ENCODE assay signal across 8 cellular contexts in the genomic region with DNA sequence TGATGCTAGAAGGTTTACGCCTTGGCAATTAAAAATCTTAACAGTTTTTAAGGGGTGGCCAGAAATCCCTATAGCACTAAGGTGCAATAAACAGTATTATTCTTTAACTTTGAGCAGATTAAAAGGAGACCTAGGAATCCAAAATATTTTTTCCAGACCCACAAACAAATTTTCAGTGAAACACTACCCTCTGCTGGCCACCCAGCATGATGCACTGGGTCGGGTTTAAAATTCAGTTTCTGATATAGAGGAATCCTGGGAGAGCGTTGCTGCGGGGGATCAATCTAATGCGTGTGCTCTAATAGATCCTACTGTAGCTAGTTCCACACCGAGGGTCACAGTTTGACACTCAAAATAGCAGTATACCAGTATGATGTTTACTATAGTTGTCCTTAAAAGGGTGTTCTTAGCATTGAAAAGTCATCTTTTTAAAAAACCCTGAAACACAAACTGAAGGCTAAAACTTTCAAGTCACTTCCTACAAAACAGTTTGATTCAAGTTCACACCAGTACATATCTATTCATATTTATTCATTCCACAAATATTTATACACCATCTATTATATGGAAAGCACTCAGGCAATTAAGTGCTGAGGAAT. TPM values are rescaled to one million over a fixed set of nuclear protein-coding genes. Genes with fewer than 3 reads are reported as not detected.
A peak's percentile ranks its signal among the peaks of the same experiment; 100 is the strongest.
DNase-seq lines count a peak whose midpoint lies in the region; ATAC-seq and TF ChIP-seq lines count a peak whose summit lies in the region.

No MANE protein-coding gene starts in this region.

- DNase-seq in AG04450 (ENCODE audit: low read depth, low spot score) (no peak), PC-9 (peak in 1 of 2 experiments; percentile 37), anterior cingulate cortex (lab: John Stamatoyannopoulos, UW) (peak in 44 of 58 donors; percentile 1 to 67 (median 16)), left ventricle myocardium inferior (no peak), retina (peak; percentile 75)

- no peaks in the 10 kb centered on the region for H4K20me1 ChIP-seq in PC-9 (ENCODE audit: insufficient read depth)

- H3K9me3 ChIP-seq in AG04450 (ENCODE audit: control insufficient read depth, insufficient read depth, low read length) (no peaks in the 10 kb centered on the region), PC-9 (ENCODE audit: insufficient read depth, low read depth) (no peaks in the 10 kb centered on the region), left ventricle myocardium inferior (replicated peaks) (no peaks in the 10 kb centered on the region)

- H3K4me3 ChIP-seq in AG04450 (ENCODE audit: low read depth, low read length) (no peak overlapping the region), PC-9 (no peak overlapping the region), left ventricle myocardium inferior (no peak overlapping the region)

- no peaks in the 10 kb centered on the region for H3K79me2 ChIP-seq in PC-9 (ENCODE audit: low read depth)

- H3K4me2 ChIP-seq in PC-9 = no peak overlapping the region

- TF ChIP-seq CTCF in AG04450 (IDR thresholded peaks at IDR 0.05; ENCODE audit: low read depth, low read length) (peak; percentile 83), GM12873 (IDR thresholded peaks at IDR 0.05; ENCODE audit: insufficient read depth, low read depth, low read length, missing control alignments) (peak; percentile 71), PC-9 (conservative IDR thresholded peaks at IDR 0.05) (peak; percentile 81), left ventricle myocardium inferior (IDR thresholded peaks at IDR 0.05; ENCODE audit: borderline replicate concordance) (peak; percentile 92)

- no TSS peak for BruUV-seq in PC-9 (replicated peaks; lab: Mats Ljungman, UMichigan)

- no peaks in the 10 kb centered on the region for H3F3A ChIP-seq in PC-9 (ENCODE audit: insufficient read depth, low read depth)

- CTCF ChIA-PET in AG04450 (lab: Charles Lee) (interaction anchor here (0.6 to 7.6 kb wide), 12 partner anchors 8 to 807 kb away, joined by 3 to 95 read pairs (median 6); partner anchors contain the start of genes DOP1A, TPBG and UBE3D), PC-9 (lab: Charles Lee) (no interaction called here)

- H3K36me3 ChIP-seq in PC-9 (ENCODE audit: low read depth) (no peaks in the 10 kb centered on the region), left ventricle myocardium inferior (peaks cover 12% of the 10 kb centered on the region)

- H3K4me1 ChIP-seq in PC-9 (replicated peaks; ENCODE audit: insufficient read depth) (no peaks in the 10 kb centered on the region), left ventricle myocardium inferior (peaks cover 4% of the 10 kb centered on the region)

- H3K27me3 ChIP-seq in AG04450 (ENCODE audit: control insufficient read depth, insufficient read depth, low read length) (no peaks in the 10 kb centered on the region), PC-9 (ENCODE audit: insufficient read depth, low read depth) (no peaks in the 10 kb centered on the region), left ventricle myocardium inferior (ENCODE audit: low read depth) (no peaks in the 10 kb centered on the region)

- peak; percentile 50 for ATAC-seq in HG03442 (IDR thresholded peaks at IDR 0.05; ENCODE audit: unreplicated experiment)
- no peak for ATAC-seq in HG02571 (IDR thresholded peaks at IDR 0.05; ENCODE audit: unreplicated experiment)

- intact Hi-C loops in PC-9 (cut with micrococcal nuclease; ENCODE audit: unreplicated experiment) = loop anchor here (1.0 to 10.0 kb wide), 5 partner anchors 179 to 784 kb away; partner anchors contain the start of gene TPBG
- intact Hi-C loops in left ventricle myocardium inferior (cut with micrococcal nuclease) = loop anchor here (5.0 kb wide), 2 partner anchors 783 to 803 kb away; no protein-coding TSS in a partner anchor

- H3K27ac ChIP-seq in AG04450 (ENCODE audit: low read depth, low read length) (no peak overlapping the region), PC-9 (no peak overlapping the region), left ventricle myocardium inferior (replicated peaks) (no peak overlapping the region)

- no peak overlapping the region for H2AFZ ChIP-seq in PC-9

- no peaks in the 10 kb centered on the region for H3K9me2 ChIP-seq in PC-9 (ENCODE audit: insufficient read depth)

- POLR2A ChIA-PET in AG04450 (lab: Yijun Ruan, JAX) = no interaction called here
- POLR2A ChIA-PET in PC-9 (lab: Charles Lee; ENCODE audit: unreplicated experiment) = no interaction called here

RNA-seq across cellular contexts. Expression of gene UBE3D, which starts 10.2 kb away (rescaled TPM):
- polyA plus RNA-seq in AG04450 (2011; rRNA removed) = 4.7 and 6.4 TPM in 2 replicates
- 5.9 and 8.0 TPM in 2 replicates for polyA minus RNA-seq in AG04450 (2011; rRNA and poly(A)+ RNA removed)
- total RNA-seq in PC-9 (2021) (5.5 and 6.0 TPM in 2 replicates), left ventricle myocardium inferior (2.5 TPM)

RNA-seq across cellular contexts. Expression of gene DOP1A, which starts 12.0 kb away (rescaled TPM):
- polyA plus RNA-seq in AG04450 (2011; rRNA removed) = 11.3 and 14.6 TPM in 2 replicates
- 17.8 and 29.4 TPM in 2 replicates for polyA minus RNA-seq in AG04450 (2011; rRNA and poly(A)+ RNA removed)
- total RNA-seq in PC-9 (2021) (3.9 and 4.1 TPM in 2 replicates), left ventricle myocardium inferior (18.1 TPM)

Comparison
In these comparisons a context has a peak if more than half of its experiments do, and no peak if none do; other contexts are left out.
1. DNase-seq: peak in anterior cingulate cortex (44 of 58) and retina (single experiment); none in AG04450 (single experiment) and left ventricle myocardium inferior (single experiment).
2. Peak in every context shown above with its lines, with median percentiles within 50 percentile points of each other: CTCF ChIP-seq.